Comparison of ENCODE assay signal across 9 cellular contexts in genomic region chr19:51751655-51752054, GRCh38. TPM values are rescaled to one million over a fixed set of nuclear protein-coding genes. Genes with fewer than 3 reads are reported as not detected.
DNase-seq lines count a peak whose midpoint lies in the region; ATAC-seq and TF ChIP-seq lines count a peak whose summit lies in the region.
"Had no signal": no experiment of that assay in that cellular context is flagged by ENCODE, and none has a peak within 500 bp of the region (broad histone marks: within the 10 kb centered on the region; RNA-seq: fewer than 3 reads in every experiment).

FPR1 (minus strand) TSS chr19:51751878; CDS start chr19:51746994, 4,884 bp downstream.

- intact Hi-C loops in stomach (cut with DNase I; ENCODE audit: low total_unique reads), result no loop called here

- H3K27me3 ChIP-seq in stomach, result peaks cover 0 to 10% (median 0%) of the 10 kb centered on the region in 3 donors

- no peak for TF ChIP-seq EP300 in stomach (IDR thresholded peaks at IDR 0.05)

- no peak within 1 kb of the TSS for H3K27ac ChIP-seq in adipose tissue (ENCODE audit: low read depth, low read length)
- H3K27ac ChIP-seq in stomach, result peak within 1 kb of the TSS in 3 of 5 donors; percentile 37 to 80 (median 70)

- DNase-seq in HT1080 (ENCODE audit: low read depth) (peak; percentile 91), inferior parietal cortex (ENCODE audit: extremely low spot score) (peak; percentile 8), stomach (no peak), GOT3 (lab: John Stamatoyannopoulos, UW) (no peak)
- DNase-seq: NCI-H187 treated with DMSO at 0.1 percent for 48 hours had no signal

- no peaks in the 10 kb centered on the region for H3K4me1 ChIP-seq in stomach

- ATAC-seq in GM21825 (IDR thresholded peaks at IDR 0.05; ENCODE audit: unreplicated experiment), result no peak
- ATAC-seq in GM19455 (IDR thresholded peaks at IDR 0.05; ENCODE audit: unreplicated experiment), result no peak
- ATAC-seq in HG03095 (IDR thresholded peaks at IDR 0.05; ENCODE audit: unreplicated experiment), result no peak

- WGBS in adipose tissue, 3 donors, result 31 to 79% (median 78%) methylated on average over 2 of the region's 2 CpGs
- 28 to 59% (median 42%) methylated on average over 2 of the region's 2 CpGs for WGBS in stomach, 5 donors

- TF ChIP-seq POLR2A in stomach (IDR thresholded peaks at IDR 0.05), result no peak

- H3K36me3 ChIP-seq in stomach, result no peaks in the 10 kb centered on the region

- peak within 1 kb of the TSS in 2 of 4 donors; percentile 16 to 34 for H3K4me3 ChIP-seq in stomach

- no peak for TF ChIP-seq CTCF in stomach (IDR thresholded peaks at IDR 0.05)

- H3K9me3 ChIP-seq in stomach, result peaks cover 0 to 14% (median 0%) of the 10 kb centered on the region in 4 donors

RNA-seq across cellular contexts. Expression of gene FPR1, which starts in this region (rescaled TPM):
- 0.57 and 0.98 TPM in 2 replicates for total RNA-seq in HT1080 (2014; rRNA removed; shearing (Covaris generic))
- 0.43 and 2.0 TPM in 2 replicates for polyA plus RNA-seq in HT1080 (2015; cell fraction: cytosol; rRNA removed)
- polyA plus RNA-seq in HT1080 (2015; cell fraction: nucleus; rRNA removed), result 1.2 and 1.5 TPM in 2 replicates
- polyA plus RNA-seq in adipose tissue, result 10 to 100 TPM in 2 of 3 donors, 1 to 10 TPM in 1; 4.4 to 59.0 (median 27.8) TPM
- 10 to 100 TPM in 1 of 5 donors, 1 to 10 TPM in 3, not detected in 1; 7.0 to 10.5 (median 8.5) TPM for total RNA-seq in stomach
- 1 to 10 TPM; 1.7 to 7.5 (median 1.8) TPM for polyA plus RNA-seq in stomach

Comparison
In these comparisons a context has a peak if more than half of its experiments do, and no peak if none do; other contexts are left out.
1. DNase-seq: peak in HT1080 (single experiment) and inferior parietal cortex (single experiment); none in stomach (single experiment) and GOT3 (single experiment).